30 cellular contexts compared by ENCODE assay signal in genomic region chr15:72426753-72427152, GRCh38. TPM values are rescaled to one million over a fixed set of nuclear protein-coding genes. Genes with fewer than 3 reads are reported as not detected.
"Had no signal": no experiment of that assay in that cellular context is flagged by ENCODE, and none has a peak within 500 bp of the region (broad histone marks: within the 10 kb centered on the region; RNA-seq: fewer than 3 reads in every experiment).

No MANE protein-coding gene starts in this region.

- H3K4me3 ChIP-seq: ascending aorta, cardiac muscle cell had no signal

- H3K9me3 ChIP-seq: ascending aorta had no signal

- DNase-seq: activated B cell treated with CpG ODN at 0.5 μM for 24 hours; activated CD4-positive, alpha-beta memory T cell treated with anti-CD3 and anti-CD28 coated beads for 36 hours; activated CD4-positive, alpha-beta T cell treated with anti-CD3 and anti-CD28 coated beads for 4 hours; activated CD4-positive, alpha-beta T cell treated with anti-CD3 and anti-CD28 coated beads, Interleukin-2, amount 10 ng/mL, durations not matched to agents 24 days and 14 days; activated CD4-positive, alpha-beta T cell treated with anti-CD3 and anti-CD28 coated beads, Interleukin-2, amount 50 U/mL, for 1 hour; activated CD4-positive, alpha-beta T cell treated with anti-CD3 and anti-CD28 coated beads, Interleukin-2, amount 50 U/mL, for 4 hours; activated CD4-positive, CD25-positive, alpha-beta regulatory T cell treated with anti-CD3 and anti-CD28 coated beads, Interleukin-2, amount 50 U/mL, for 72 hours; activated CD8-positive, alpha-beta memory T cell treated with anti-CD3 and anti-CD28 coated beads, Interleukin-2, amount 50 U/mL, for 4 hours; activated CD8-positive, alpha-beta T cell treated with anti-CD3 and anti-CD28 coated beads for 36 hours; activated effector memory CD4-positive, alpha-beta T cell treated with anti-CD3 and anti-CD28 coated beads, Interleukin-2, amount 50 U/mL, for 16 hours; activated gamma-delta T cell treated with Interleukin-2 at 50 U/mL for 16 hours; activated naive CD4-positive, alpha-beta T cell treated with anti-CD3 and anti-CD28 coated beads, Interleukin-2, amount 10 ng/mL, durations not matched to agents 7 days and 5 days; activated naive CD4-positive, alpha-beta T cell treated with Interleukin-2 at 50 U/mL for 16 hours; activated naive CD8-positive, alpha-beta T cell treated with anti-CD3 and anti-CD28 coated beads, Interleukin-2, amount 10 ng/mL, durations not matched to agents 7 days and 5 days; activated naive CD8-positive, alpha-beta T cell treated with anti-CD3 and anti-CD28 coated beads, Interleukin-2, amount 50 U/mL, for 24 hours; activated T-cell treated with anti-CD3 and anti-CD28 coated beads for 4 hours; activated T-cell treated with anti-CD3 and anti-CD28 coated beads, Interleukin-2, amount 50 U/mL, for 1 hour; activated T-cell treated with anti-CD3 and anti-CD28 coated beads, Interleukin-2, amount 50 U/mL, for 4 hours; activated T-cell treated with anti-CD3 and anti-CD28 coated beads, Interleukin-2, amount 50 U/mL, for 72 hours; amygdala; anterior cingulate cortex; caudate nucleus; cerebellar nuclear complex; T-helper 1 cell; T-helper 9 cell had no signal

- H3K27me3 ChIP-seq: ascending aorta, cardiac muscle cell had no signal

- H3K4me1 ChIP-seq: ascending aorta had no signal

- ATAC-seq: activated CD8-positive, alpha-beta T cell treated with anti-CD3 and anti-CD28 coated beads for 36 hours; activated naive CD8-positive, alpha-beta T cell treated with anti-CD3 and anti-CD28 coated beads, Interleukin-2, amount 50 U/mL, for 24 hours; activated T-cell treated with anti-CD3 and anti-CD28 coated beads, Interleukin-2, amount 50 U/mL, for 4 hours; activated T-cell treated with anti-CD3 and anti-CD28 coated beads, Interleukin-2, amount 50 U/mL, for 72 hours; activated T-helper 17 cell treated with anti-CD3 and anti-CD28 coated beads, Interleukin-2, amount 50 U/mL, for 72 hours had no signal

- H3K36me3 ChIP-seq: ascending aorta, cardiac muscle cell had no signal

- H3K27ac ChIP-seq: ascending aorta, cardiac muscle cell, VCaP had no signal

RNA-seq across cellular contexts. Expression of gene TMEM202, which starts 28.6 kb away (rescaled TPM):
- polyA plus RNA-seq: adipose tissue, cardiac muscle cell had no signal
